In genomic region chr20:53801609-53802370, GRCh38 we compare ENCODE assay signal across 1 cellular context.
TF ChIP-seq lines count a peak whose summit lies in the region.

No MANE protein-coding gene starts in this region.

TF ChIP-seq in GM12878, 131 proteins besides CTCF, POLR2A, EP300 and RAD21 (continued from another document):
- TF ChIP-seq ZNF592 (IDR thresholded peaks at IDR 0.05), result no peak
- no peak for TF ChIP-seq ZBTB4 (CRISPR knock-in tag; IDR thresholded peaks at IDR 0.05)
- TF ChIP-seq NFXL1 (IDR thresholded peaks at IDR 0.05; ENCODE audit: borderline replicate concordance), result peak; percentile 39
TF ChIP-seq in GM12878: peak in this region for 2.
